In the genomic region with DNA sequence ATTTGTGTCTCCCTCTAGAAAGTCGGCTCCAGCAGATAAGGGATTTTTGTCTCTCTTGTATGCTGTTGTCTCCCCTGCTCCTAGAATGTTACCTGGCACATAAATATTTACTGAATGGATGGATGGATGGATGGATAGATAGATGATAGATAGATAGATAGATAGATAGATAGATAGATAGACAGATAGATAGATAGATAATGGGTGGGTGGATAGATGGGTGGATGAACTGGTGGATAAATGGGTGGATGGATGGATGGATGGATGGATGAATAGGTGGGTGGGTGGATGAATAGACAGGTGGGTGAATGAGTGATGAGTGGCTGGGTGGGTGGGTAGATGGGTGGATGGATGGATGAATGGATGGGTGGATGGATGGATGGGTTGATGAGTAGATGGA, we compare ENCODE assay signal across 9 cellular contexts.
"Had no signal": no experiment of that assay in that cellular context is flagged by ENCODE, and none has a peak within 500 bp of the region (broad histone marks: within the 10 kb centered on the region; RNA-seq: fewer than 3 reads in every experiment).

No MANE protein-coding gene starts in this region.

- H3K4me1 Mint-ChIP-seq: GM23338, H9 had no signal

- ATAC-seq: GM23338, HepG2 had no signal

- H3K4me3 Mint-ChIP-seq: GM23338, H9, HFFc6 had no signal

- DNase-seq: H9, HCEC 1CT, HFFc6, KBM-7 had no signal

- FAIRE-seq: H1, H54, HepG2 had no signal

- H3K4me3 ChIP-seq: GM23338 had no signal

- H2AFZ ChIP-seq: GM23338 had no signal

- H3K27ac Mint-ChIP-seq: GM23338, H9, HFFc6 had no signal

- H3K27ac ChIP-seq: HL-60 had no signal

- H3K4me2 ChIP-seq: GM23338 had no signal

- H3K9me3 Mint-ChIP-seq: GM23338, HFFc6 had no signal
